2 cellular contexts compared by ENCODE assay signal in the genomic region with DNA sequence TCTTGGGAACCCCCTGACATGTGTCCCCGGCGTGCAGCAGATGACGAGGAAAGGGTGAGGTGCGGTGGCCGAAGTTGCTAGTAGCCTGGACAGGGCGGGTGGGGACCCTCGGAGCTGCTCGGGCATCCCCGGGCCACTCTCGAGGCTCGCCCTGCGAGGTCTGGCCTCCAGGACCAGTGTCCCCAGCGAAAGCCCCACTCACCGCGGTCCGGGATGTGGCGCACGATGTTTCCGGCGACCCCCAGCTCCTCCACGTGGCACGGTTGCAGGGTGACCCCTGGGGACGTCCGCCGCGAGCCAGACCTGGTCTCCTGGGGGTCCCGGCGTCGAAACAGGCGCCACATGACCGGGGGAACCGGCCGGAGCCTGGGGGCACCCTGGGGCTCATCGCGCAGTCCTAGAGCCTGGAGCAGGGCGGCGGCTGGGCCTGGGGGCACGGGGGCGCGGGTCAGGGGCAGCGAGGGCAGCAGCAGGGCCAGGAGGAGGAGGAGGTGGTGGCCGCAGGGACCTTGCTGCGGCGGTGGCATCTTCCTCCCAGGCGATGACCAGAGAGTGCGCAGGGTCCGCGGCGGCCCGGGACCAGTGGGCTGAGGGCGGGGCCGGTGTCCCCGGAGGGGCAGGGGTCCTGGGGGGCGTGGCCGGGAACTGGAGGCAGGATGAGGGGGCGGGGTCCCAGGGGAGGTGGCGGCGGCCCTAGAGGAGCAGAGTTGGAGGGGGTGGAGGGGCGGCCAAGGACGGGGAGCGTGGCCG.
TF ChIP-seq lines count a peak whose summit lies in the region.

No MANE protein-coding gene starts in this region.

TF ChIP-seq in HEK293, 187 proteins besides CTCF, POLR2A, EP300 and RAD21:
- TF ChIP-seq ZNF530 (tag by site-specific recombination; IDR thresholded peaks at IDR 0.05; ENCODE audit: low read depth) = no peak
- TF ChIP-seq KLF9 (tag by site-specific recombination; IDR thresholded peaks at IDR 0.05; ENCODE audit: low read depth) = peak; percentile 31; the same call in 1 of the 2 replicates
TF ChIP-seq in HEK293: peak in this region for 1.

TF ChIP-seq in H1, 55 proteins besides CTCF, POLR2A, EP300 and RAD21:
- TF ChIP-seq MAX (IDR thresholded peaks at IDR 0.05) = peak; percentile 16
- TF ChIP-seq ATF2 (IDR thresholded peaks at IDR 0.05; ENCODE audit: low read length) = no peak
- TF ChIP-seq KDM4A (IDR thresholded peaks at IDR 0.05; ENCODE audit: low read depth, low read length, severe bottlenecking) = no peak
- no peak for TF ChIP-seq NANOG (IDR thresholded peaks at IDR 0.05; ENCODE audit: insufficient read depth, low read depth, low read length, poor library complexity, severe bottlenecking)
